Comparison of ENCODE assay signal across 13 cellular contexts in the genomic region with DNA sequence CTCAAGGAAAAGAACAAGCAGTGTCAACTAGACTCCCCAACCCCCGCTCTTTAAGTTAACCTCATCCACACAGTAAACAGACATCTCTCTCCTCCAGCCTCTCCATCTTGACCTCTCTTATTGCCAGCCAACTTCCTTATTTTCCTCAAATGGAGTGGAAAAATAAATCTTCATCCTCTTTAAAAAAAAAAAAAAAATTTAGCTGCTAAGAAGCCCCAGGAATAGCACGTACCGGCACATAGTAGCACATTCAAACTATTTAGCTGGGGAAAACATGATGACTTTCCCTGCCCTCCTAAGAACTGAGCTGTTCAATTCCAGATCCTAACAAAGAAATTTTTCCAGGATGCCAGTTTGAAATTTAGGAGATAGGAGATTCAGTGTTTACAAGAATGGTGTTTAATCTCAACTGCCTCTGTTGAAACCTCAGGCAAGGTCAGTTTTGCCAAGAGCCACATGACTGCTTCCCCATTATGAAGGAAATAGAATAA.
A peak's percentile ranks its signal among the peaks of the same experiment; 100 is the strongest.
DNase-seq lines count a peak whose midpoint lies in the region; ATAC-seq and TF ChIP-seq lines count a peak whose summit lies in the region.
"Had no signal": no experiment of that assay in that cellular context is flagged by ENCODE, and none has a peak within 500 bp of the region (broad histone marks: within the 10 kb centered on the region; RNA-seq: fewer than 3 reads in every experiment).

No MANE protein-coding gene starts in this region.

- intact Hi-C loops in left lung (cut with DNase I) (no loop called here), OCI-LY7 (cut with micrococcal nuclease; ENCODE audit: unreplicated experiment) (no loop called here)

- no peaks in the 10 kb centered on the region for H3K9me2 ChIP-seq in OCI-LY7 (ENCODE audit: insufficient read depth, low read length)

- no peak overlapping the region for H3K4me2 ChIP-seq in OCI-LY7 (ENCODE audit: low read length)

- in situ Hi-C loops in KBM-7 (cut with MboI; ENCODE audit: low pct_unique_long_range_greater_than_20kb, low sequenced_read_pairs), result no loop called here

- H3K4me1 ChIP-seq in left lung (peaks cover 21 to 59% of the 10 kb centered on the region in 2 donors), subcutaneous abdominal adipose tissue (ENCODE audit: control insufficient read depth in 5 of 5, insufficient read depth in 5 of 5, low read length in 5 of 5) (peaks cover 2 to 47% (median 28%) of the 10 kb centered on the region in 5 donors), OCI-LY7 (ENCODE audit: insufficient read depth, low read length, poor library complexity, severe bottlenecking) (no peaks in the 10 kb centered on the region)

- peak; percentile 76 for ATAC-seq in left lung
- ATAC-seq in GM18873 (IDR thresholded peaks at IDR 0.05; ENCODE audit: low FRiP score, unreplicated experiment), result no peak
- ATAC-seq: psoas muscle had no signal

- H2AFZ ChIP-seq in OCI-LY7 (ENCODE audit: low read length), result no peak overlapping the region

- DNase-seq in KBM-7, result peak; percentile 82
- DNase-seq in amniotic epithelial cell (ENCODE audit: low read depth), result peak; percentile 52
- no peak for DNase-seq in left lung
- no peak for DNase-seq in OCI-LY7 (ENCODE audit: low spot score)
- DNase-seq in GM19238 (ENCODE audit: insufficient read length, low spot score), result no peak
- DNase-seq in DMS79 treated with DMSO at 0.1 percent for 48 hours (lab: John Stamatoyannopoulos, UW), result no peak
- DNase-seq: DMS153, kidney glomerular epithelial cell, NCI-H1694 treated with DMSO at 0.1 percent for 48 hours, psoas muscle, T-helper 9 cell had no signal

- CTCF ChIA-PET in OCI-LY7 (lab: Charles Lee; ENCODE audit: unreplicated experiment), result no interaction called here

- H3K27me3 ChIP-seq in left lung (no peaks in the 10 kb centered on the region), subcutaneous abdominal adipose tissue (ENCODE audit: control insufficient read depth in 5 of 5, insufficient read depth in 4 of 5, low read length in 5 of 5) (no peaks in the 10 kb centered on the region)

- no peaks in the 10 kb centered on the region for H4K20me1 ChIP-seq in OCI-LY7 (ENCODE audit: insufficient read depth, low read length)

- H3K27ac ChIP-seq in left lung (peak overlapping the region; percentile 74 to 82), subcutaneous abdominal adipose tissue (ENCODE audit: low read depth, low read length) (peak overlapping the region; percentile 21), OCI-LY7 (ENCODE audit: low read depth, low read length, poor library complexity, severe bottlenecking) (no peak overlapping the region)

- H3K36me3 ChIP-seq in left lung (no peaks in the 10 kb centered on the region), subcutaneous abdominal adipose tissue (ENCODE audit: control insufficient read depth in 5 of 5, insufficient read depth in 5 of 5, low read length in 5 of 5) (peaks cover 0 to 3% (median 0%) of the 10 kb centered on the region in 5 donors), OCI-LY7 (ENCODE audit: insufficient read depth, low read length) (no peaks in the 10 kb centered on the region)

- TF ChIP-seq CTCF in left lung (IDR thresholded peaks at IDR 0.05) (no peak), OCI-LY7 (conservative IDR thresholded peaks at IDR 0.05; ENCODE audit: low read length) (no peak)

- POLR2A ChIA-PET in OCI-LY7 (lab: Charles Lee), result interaction anchor here (0.6 kb wide), 1 partner anchor 81 kb away, joined by 3 read pairs; no protein-coding TSS in a partner anchor

- H3K4me3 ChIP-seq in left lung (no peak overlapping the region), subcutaneous abdominal adipose tissue (ENCODE audit: low read depth in 1 of 5, low read length in 5 of 5) (peak overlapping the region in 1 of 5 donors; percentile 17), OCI-LY7 (ENCODE audit: low read depth, low read length, poor library complexity, severe bottlenecking) (no peak overlapping the region)
- H3K4me3 ChIP-seq: psoas muscle had no signal

- BruUV-seq in OCI-LY7 (replicated peaks; lab: Mats Ljungman, UMichigan), result no TSS peak

- H3K9me3 ChIP-seq in left lung (no peaks in the 10 kb centered on the region), subcutaneous abdominal adipose tissue (ENCODE audit: control insufficient read depth in 5 of 5, low read length in 5 of 5) (no peaks in the 10 kb centered on the region), OCI-LY7 (ENCODE audit: low read length) (no peaks in the 10 kb centered on the region)
- H3K9me3 ChIP-seq: psoas muscle had no signal

- H3K79me2 ChIP-seq in OCI-LY7 (ENCODE audit: insufficient read depth, low read depth, low read length), result no peaks in the 10 kb centered on the region

- no peak overlapping the region for H3K9ac ChIP-seq in subcutaneous abdominal adipose tissue (ENCODE audit: low read length in 5 of 5)

Comparison
In these comparisons a context has a peak if more than half of its experiments do, and no peak if none do; other contexts are left out.
1. DNase-seq: peak in KBM-7 (single experiment) and amniotic epithelial cell (single experiment); none in left lung (0 of 2), OCI-LY7 (single experiment), GM19238 (single experiment) and DMS79 treated with DMSO at 0.1 percent for 48 hours (single experiment).